In genomic region chr5:167570431-167570830, GRCh38 we compare ENCODE assay signal across 1 cellular context.
TF ChIP-seq lines count a peak whose summit lies in the region.

No MANE protein-coding gene starts in this region.

TF ChIP-seq in GM23338, 12 proteins besides CTCF, POLR2A, EP300 and RAD21 (continued from another document):
- TF ChIP-seq, protein P1, sequence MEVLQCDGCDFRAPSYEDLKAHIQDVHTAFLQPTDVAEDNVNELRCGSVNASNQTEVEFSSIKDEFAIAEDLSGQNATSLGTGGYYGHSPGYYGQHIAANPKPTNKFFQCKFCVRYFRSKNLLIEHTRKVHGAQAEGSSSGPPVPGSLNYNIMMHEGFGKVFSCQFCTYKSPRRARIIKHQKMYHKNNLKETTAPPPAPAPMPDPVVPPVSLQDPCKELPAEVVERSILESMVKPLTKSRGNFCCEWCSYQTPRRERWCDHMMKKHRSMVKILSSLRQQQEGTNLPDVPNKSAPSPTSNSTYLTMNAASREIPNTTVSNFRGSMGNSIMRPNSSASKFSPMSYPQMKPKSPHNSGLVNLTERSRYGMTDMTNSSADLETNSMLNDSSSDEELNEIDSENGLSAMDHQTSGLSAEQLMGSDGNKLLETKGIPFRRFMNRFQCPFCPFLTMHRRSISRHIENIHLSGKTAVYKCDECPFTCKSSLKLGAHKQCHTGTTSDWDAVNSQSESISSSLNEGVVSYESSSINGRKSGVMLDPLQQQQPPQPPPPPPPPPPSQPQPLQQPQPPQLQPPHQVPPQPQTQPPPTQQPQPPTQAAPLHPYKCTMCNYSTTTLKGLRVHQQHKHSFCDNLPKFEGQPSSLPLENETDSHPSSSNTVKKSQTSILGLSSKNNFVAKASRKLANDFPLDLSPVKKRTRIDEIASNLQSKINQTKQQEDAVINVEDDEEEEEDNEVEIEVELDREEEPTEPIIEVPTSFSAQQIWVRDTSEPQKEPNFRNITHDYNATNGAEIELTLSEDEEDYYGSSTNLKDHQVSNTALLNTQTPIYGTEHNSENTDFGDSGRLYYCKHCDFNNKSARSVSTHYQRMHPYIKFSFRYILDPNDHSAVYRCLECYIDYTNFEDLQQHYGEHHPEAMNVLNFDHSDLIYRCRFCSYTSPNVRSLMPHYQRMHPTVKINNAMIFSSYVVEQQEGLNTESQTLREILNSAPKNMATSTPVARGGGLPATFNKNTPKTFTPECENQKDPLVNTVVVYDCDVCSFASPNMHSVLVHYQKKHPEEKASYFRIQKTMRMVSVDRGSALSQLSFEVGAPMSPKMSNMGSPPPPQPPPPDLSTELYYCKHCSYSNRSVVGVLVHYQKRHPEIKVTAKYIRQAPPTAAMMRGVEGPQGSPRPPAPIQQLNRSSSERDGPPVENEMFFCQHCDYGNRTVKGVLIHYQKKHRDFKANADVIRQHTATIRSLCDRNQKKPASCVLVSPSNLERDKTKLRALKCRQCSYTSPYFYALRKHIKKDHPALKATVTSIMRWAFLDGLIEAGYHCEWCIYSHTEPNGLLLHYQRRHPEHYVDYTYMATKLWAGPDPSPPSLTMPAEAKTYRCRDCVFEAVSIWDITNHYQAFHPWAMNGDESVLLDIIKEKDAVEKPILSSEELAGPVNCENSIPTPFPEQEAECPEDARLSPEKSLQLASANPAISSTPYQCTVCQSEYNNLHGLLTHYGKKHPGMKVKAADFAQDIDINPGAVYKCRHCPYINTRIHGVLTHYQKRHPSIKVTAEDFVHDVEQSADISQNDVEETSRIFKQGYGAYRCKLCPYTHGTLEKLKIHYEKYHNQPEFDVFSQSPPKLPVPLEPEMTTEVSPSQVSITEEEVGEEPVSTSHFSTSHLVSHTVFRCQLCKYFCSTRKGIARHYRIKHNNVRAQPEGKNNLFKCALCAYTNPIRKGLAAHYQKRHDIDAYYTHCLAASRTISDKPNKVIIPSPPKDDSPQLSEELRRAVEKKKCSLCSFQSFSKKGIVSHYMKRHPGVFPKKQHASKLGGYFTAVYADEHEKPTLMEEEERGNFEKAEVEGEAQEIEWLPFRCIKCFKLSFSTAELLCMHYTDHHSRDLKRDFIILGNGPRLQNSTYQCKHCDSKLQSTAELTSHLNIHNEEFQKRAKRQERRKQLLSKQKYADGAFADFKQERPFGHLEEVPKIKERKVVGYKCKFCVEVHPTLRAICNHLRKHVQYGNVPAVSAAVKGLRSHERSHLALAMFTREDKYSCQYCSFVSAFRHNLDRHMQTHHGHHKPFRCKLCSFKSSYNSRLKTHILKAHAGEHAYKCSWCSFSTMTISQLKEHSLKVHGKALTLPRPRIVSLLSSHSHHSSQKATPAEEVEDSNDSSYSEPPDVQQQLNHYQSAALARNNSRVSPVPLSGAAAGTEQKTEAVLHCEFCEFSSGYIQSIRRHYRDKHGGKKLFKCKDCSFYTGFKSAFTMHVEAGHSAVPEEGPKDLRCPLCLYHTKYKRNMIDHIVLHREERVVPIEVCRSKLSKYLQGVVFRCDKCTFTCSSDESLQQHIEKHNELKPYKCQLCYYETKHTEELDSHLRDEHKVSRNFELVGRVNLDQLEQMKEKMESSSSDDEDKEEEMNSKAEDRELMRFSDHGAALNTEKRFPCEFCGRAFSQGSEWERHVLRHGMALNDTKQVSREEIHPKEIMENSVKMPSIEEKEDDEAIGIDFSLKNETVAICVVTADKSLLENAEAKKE (CRISPR knock-in tag; IDR thresholded peaks at IDR 0.05): 0 out of 2 replicates have a peak, but pooled peaks have one; percentile 34
- TF ChIP-seq EZH2 (IDR thresholded peaks at IDR 0.05; ENCODE audit: low read depth, unreplicated experiment) (no peak), NANOG (IDR thresholded peaks at IDR 0.05; ENCODE audit: borderline replicate concordance) (no peak), JUNB (IDR thresholded peaks at IDR 0.05; ENCODE audit: unreplicated experiment) (no peak)
